10 cellular contexts compared by ENCODE assay signal in the genomic region with DNA sequence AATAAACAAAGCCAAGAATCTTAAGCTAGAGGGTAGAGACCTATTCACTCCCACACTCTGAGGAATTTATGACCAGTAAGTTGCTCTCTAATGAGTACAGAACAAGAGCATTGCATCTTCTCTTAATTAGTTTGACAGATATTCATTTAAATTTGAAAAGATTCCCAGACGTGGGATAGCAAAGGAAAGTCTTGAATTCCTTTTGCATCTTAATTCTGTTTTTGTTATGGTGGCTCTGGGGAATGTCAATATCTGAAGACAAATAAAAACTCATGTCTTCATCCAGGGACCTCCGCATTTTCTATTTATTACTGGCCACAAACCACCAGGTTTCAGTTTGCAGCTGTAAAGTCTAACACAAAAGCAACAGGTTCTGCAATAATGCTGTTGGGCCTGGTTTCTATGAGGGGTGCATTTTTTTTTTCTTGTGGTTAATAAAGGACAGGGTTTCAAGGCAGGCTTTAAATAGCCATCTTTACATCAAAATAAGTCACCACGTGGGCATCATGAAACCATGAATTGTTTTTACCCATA.
DNase-seq lines count a peak whose midpoint lies in the region; ATAC-seq and TF ChIP-seq lines count a peak whose summit lies in the region.
"Had no signal": no experiment of that assay in that cellular context is flagged by ENCODE, and none has a peak within 500 bp of the region (broad histone marks: within the 10 kb centered on the region; RNA-seq: fewer than 3 reads in every experiment).

No MANE protein-coding gene starts in this region.

- no peak overlapping the region for H3K4me3 Mint-ChIP-seq in activated T-helper 2 cell treated with anti-CD3 and anti-CD28 coated beads, Interferon-gamma antibody, Interleukin-2, Interleukin-4, amounts not matched to agents 10 μg/mL and 5 μg/mL and 100 μg/mL, durations not matched to agents 14 hours and 24 hours and 36 hours (ENCODE audit: low read depth)
- no peak overlapping the region for H3K4me3 Mint-ChIP-seq in stimulated activated effector memory CD8-positive, alpha-beta T cell treated with anti-CD3 and anti-CD28 coated beads, Interleukin-12 subunit alpha, Interleukin-12 subunit beta, amount 100 ng/mL, for 72 hours
- H3K4me3 Mint-ChIP-seq: activated naive CD8-positive, alpha-beta T cell had no signal

- H3K4me3 ChIP-seq in dorsolateral prefrontal cortex = no peak overlapping the region
- no peak overlapping the region for H3K4me3 ChIP-seq in SJCRH30

- no peak for TF ChIP-seq CTCF in GM13976 (IDR thresholded peaks at IDR 0.05; ENCODE audit: borderline replicate concordance, control extremely low read depth, extremely low read depth, insufficient read depth, missing control alignments)
- TF ChIP-seq CTCF in dorsolateral prefrontal cortex (IDR thresholded peaks at IDR 0.05 in 54 of 56, conservative IDR thresholded peaks at IDR 0.05 in 2 of 56; ENCODE audit: low read depth in 1 of 56, partially characterized antibody in 56 of 56) = no peak

- no peak overlapping the region for H3K27ac Mint-ChIP-seq in activated T-helper 2 cell treated with anti-CD3 and anti-CD28 coated beads, Interferon-gamma antibody, Interleukin-2, Interleukin-4, amounts not matched to agents 10 μg/mL and 5 μg/mL and 100 μg/mL, durations not matched to agents 14 hours and 24 hours and 36 hours
- no peak overlapping the region for H3K27ac Mint-ChIP-seq in stimulated activated effector memory CD8-positive, alpha-beta T cell treated with anti-CD3 and anti-CD28 coated beads, Interleukin-12 subunit alpha, Interleukin-12 subunit beta, amount 100 ng/mL, for 72 hours
- H3K27ac Mint-ChIP-seq: activated naive CD8-positive, alpha-beta T cell had no signal

- H3K36me3 Mint-ChIP-seq in activated T-helper 2 cell treated with anti-CD3 and anti-CD28 coated beads, Interferon-gamma antibody, Interleukin-2, Interleukin-4, amounts not matched to agents 10 μg/mL and 5 μg/mL and 100 μg/mL, durations not matched to agents 14 hours and 24 hours and 36 hours (ENCODE audit: low read depth) = no peaks in the 10 kb centered on the region
- H3K36me3 Mint-ChIP-seq in stimulated activated effector memory CD8-positive, alpha-beta T cell treated with anti-CD3 and anti-CD28 coated beads, Interleukin-12 subunit alpha, Interleukin-12 subunit beta, amount 100 ng/mL, for 72 hours = no peaks in the 10 kb centered on the region

- intact Hi-C loops in dorsolateral prefrontal cortex (cut with DNase I) = no loop called here
- intact Hi-C loops in activated T-helper 2 cell treated with anti-CD3 and anti-CD28 coated beads, Interferon-gamma antibody, Interleukin-2, Interleukin-4, amounts not matched to agents 10 μg/mL and 5 μg/mL and 100 μg/mL, durations not matched to agents 14 hours and 24 hours and 36 hours (cut with micrococcal nuclease) = no loop called here

- no peaks in the 10 kb centered on the region for H3K9me3 Mint-ChIP-seq in activated T-helper 2 cell treated with anti-CD3 and anti-CD28 coated beads, Interferon-gamma antibody, Interleukin-2, Interleukin-4, amounts not matched to agents 10 μg/mL and 5 μg/mL and 100 μg/mL, durations not matched to agents 14 hours and 24 hours and 36 hours
- H3K9me3 Mint-ChIP-seq in stimulated activated effector memory CD8-positive, alpha-beta T cell treated with anti-CD3 and anti-CD28 coated beads, Interleukin-12 subunit alpha, Interleukin-12 subunit beta, amount 100 ng/mL, for 72 hours = no peaks in the 10 kb centered on the region

- H3K4me1 Mint-ChIP-seq in activated T-helper 2 cell treated with anti-CD3 and anti-CD28 coated beads, Interferon-gamma antibody, Interleukin-2, Interleukin-4, amounts not matched to agents 10 μg/mL and 5 μg/mL and 100 μg/mL, durations not matched to agents 14 hours and 24 hours and 36 hours (ENCODE audit: low read depth) = no peaks in the 10 kb centered on the region
- H3K4me1 Mint-ChIP-seq in stimulated activated effector memory CD8-positive, alpha-beta T cell treated with anti-CD3 and anti-CD28 coated beads, Interleukin-12 subunit alpha, Interleukin-12 subunit beta, amount 100 ng/mL, for 72 hours = no peaks in the 10 kb centered on the region

- peaks cover 33% of the 10 kb centered on the region for H3K4me1 ChIP-seq in SJCRH30

- in situ Hi-C loops in GM13976 (cut with MboI; ENCODE audit: low sequenced_read_pairs, unreplicated experiment) = no loop called here

- H3K27me3 ChIP-seq in dorsolateral prefrontal cortex = peaks cover 0 to 3% (median 0%) of the 10 kb centered on the region in 45 donors
- H3K27me3 ChIP-seq in SJCRH30 = no peaks in the 10 kb centered on the region

- no peak overlapping the region for H3K27ac ChIP-seq in dorsolateral prefrontal cortex
- H3K27ac ChIP-seq in SJCRH30 = no peak overlapping the region

- peak; percentile 51 for DNase-seq in GM13976 (ENCODE audit: low spot score)
- DNase-seq in kidney glomerular epithelial cell (lab: John Stamatoyannopoulos, UW) = peak; percentile 48
- DNase-seq in dorsolateral prefrontal cortex = no peak
- DNase-seq in activated T-helper 2 cell treated with anti-CD3 and anti-CD28 coated beads, Interferon-gamma antibody, Interleukin-2, Interleukin-4, amounts not matched to agents 10 μg/mL and 5 μg/mL and 100 μg/mL, durations not matched to agents 14 hours and 24 hours and 36 hours (ENCODE audit: low spot score) = no peak
- DNase-seq in SJCRH30 = no peak
- DNase-seq in stimulated activated effector memory CD8-positive, alpha-beta T cell treated with anti-CD3 and anti-CD28 coated beads, Interleukin-12 subunit alpha, Interleukin-12 subunit beta, amount 100 ng/mL, for 72 hours (ENCODE audit: low spot score in 2 of 2) = no peak

- peak; percentile 95 for ATAC-seq in GM21717 (IDR thresholded peaks at IDR 0.05; ENCODE audit: unreplicated experiment)
- peak; percentile 92 for ATAC-seq in HG03521 (IDR thresholded peaks at IDR 0.05; ENCODE audit: unreplicated experiment)
- ATAC-seq in stimulated activated effector memory CD8-positive, alpha-beta T cell treated with anti-CD3 and anti-CD28 coated beads, Interleukin-12 subunit alpha, Interleukin-12 subunit beta, amount 100 ng/mL, for 72 hours = no peak
- ATAC-seq: Panc1 had no signal

- no peaks in the 10 kb centered on the region for H3K9me3 ChIP-seq in SJCRH30 (replicated peaks)

- no peaks in the 10 kb centered on the region for H3K36me3 ChIP-seq in SJCRH30

- peaks cover 18% of the 10 kb centered on the region for H3K27me3 Mint-ChIP-seq in activated T-helper 2 cell treated with anti-CD3 and anti-CD28 coated beads, Interferon-gamma antibody, Interleukin-2, Interleukin-4, amounts not matched to agents 10 μg/mL and 5 μg/mL and 100 μg/mL, durations not matched to agents 14 hours and 24 hours and 36 hours (ENCODE audit: low read depth)

Comparison
In these comparisons a context has a peak if more than half of its experiments do, and no peak if none do; other contexts are left out.
1. DNase-seq: peak in GM13976 (single experiment) and kidney glomerular epithelial cell (single experiment); none in dorsolateral prefrontal cortex (0 of 10), activated T-helper 2 cell treated with anti-CD3 and anti-CD28 coated beads, Interferon-gamma antibody, Interleukin-2, Interleukin-4, amounts not matched to agents 10 μg/mL and 5 μg/mL and 100 μg/mL, durations not matched to agents 14 hours and 24 hours and 36 hours (single experiment), SJCRH30 (0 of 2) and stimulated activated effector memory CD8-positive, alpha-beta T cell treated with anti-CD3 and anti-CD28 coated beads, Interleukin-12 subunit alpha, Interleukin-12 subunit beta, amount 100 ng/mL, for 72 hours (0 of 2).